Comparison of ENCODE assay signal across 25 cellular contexts in the genomic region with DNA sequence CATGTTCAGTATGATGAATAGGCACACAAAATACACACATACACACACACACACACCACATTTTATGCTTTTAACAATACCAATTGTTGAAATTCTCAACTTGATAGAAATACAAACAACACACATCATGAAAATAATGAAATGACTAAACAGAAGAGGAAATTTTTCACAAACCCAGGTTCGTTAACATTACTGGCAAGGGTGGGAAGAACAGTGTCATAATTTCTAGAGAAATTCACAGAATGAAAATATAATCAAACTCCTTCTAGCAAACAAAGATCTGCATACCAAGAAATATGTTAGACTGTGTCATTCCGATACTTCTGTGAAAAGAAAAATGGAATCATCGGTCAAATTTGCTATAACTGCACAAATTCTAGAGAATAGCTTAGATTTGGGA. TPM values are rescaled to one million over a fixed set of nuclear protein-coding genes. Genes with fewer than 3 reads are reported as not detected.
DNase-seq lines count a peak whose midpoint lies in the region; ATAC-seq, FAIRE-seq and TF ChIP-seq lines count a peak whose summit lies in the region.
"Had no signal": no experiment of that assay in that cellular context is flagged by ENCODE, and none has a peak within 500 bp of the region (broad histone marks: within the 10 kb centered on the region; RNA-seq: fewer than 3 reads in every experiment).

No MANE protein-coding gene starts in this region.

- H3K27ac Mint-ChIP-seq in activated T-cell treated with anti-CD3 and anti-CD28 coated beads, Interleukin-2, amount 50 U/mL, for 72 hours, result peak overlapping the region; percentile 92
- H3K27ac Mint-ChIP-seq in activated naive CD8-positive, alpha-beta T cell treated with anti-CD3 and anti-CD28 coated beads for 36 hours, result peak overlapping the region; percentile 67
- H3K27ac Mint-ChIP-seq: activated naive CD8-positive, alpha-beta T cell treated with anti-CD3 and anti-CD28 coated beads, Interleukin-2, amount 10 ng/mL, durations not matched to agents 7 days and 5 days; mesothelial cell of epicardium; WTC11 had no signal

- H3K27me3 Mint-ChIP-seq in activated T-cell treated with anti-CD3 and anti-CD28 coated beads, Interleukin-2, amount 50 U/mL, for 72 hours (ENCODE audit: low read depth), result no peaks in the 10 kb centered on the region
- H3K27me3 Mint-ChIP-seq in activated naive CD8-positive, alpha-beta T cell treated with anti-CD3 and anti-CD28 coated beads for 36 hours, result no peaks in the 10 kb centered on the region
- H3K27me3 Mint-ChIP-seq: activated naive CD8-positive, alpha-beta T cell treated with anti-CD3 and anti-CD28 coated beads, Interleukin-2, amount 10 ng/mL, durations not matched to agents 7 days and 5 days; naive thymus-derived CD8-positive, alpha-beta T cell had no signal

- ATAC-seq in activated T-cell treated with anti-CD3 and anti-CD28 coated beads, Interleukin-2, amount 50 U/mL, for 72 hours (replicated peaks in 1 of 2), result peak; percentile 73 to 78
- ATAC-seq in HG02610 (IDR thresholded peaks at IDR 0.05; ENCODE audit: unreplicated experiment) (peak; percentile 44), HG02840 (IDR thresholded peaks at IDR 0.05; ENCODE audit: low FRiP score, unreplicated experiment) (no peak)
- ATAC-seq: heart right ventricle; HepG2; naive thymus-derived CD8-positive, alpha-beta T cell; right cardiac atrium; WTC11 had no signal

- no peak for FAIRE-seq in GM12891 (lab: Jason Lieb, UNC)
- FAIRE-seq: HepG2 had no signal

- no peak for DNase-seq in activated T-cell treated with anti-CD3 and anti-CD28 coated beads, Interleukin-2, amount 50 U/mL, for 72 hours
- DNase-seq in activated T-cell treated with anti-CD3 and anti-CD28 coated beads, Interleukin-2, amount 50 U/mL, for 48 hours, result no peak
- no peak for DNase-seq in activated naive CD8-positive, alpha-beta T cell treated with anti-CD3 and anti-CD28 coated beads for 36 hours
- no peak for DNase-seq in mesenteric fat pad (ENCODE audit: low spot score)
- DNase-seq in GM12891 (ENCODE audit: insufficient read length, low spot score), result no peak
- DNase-seq: activated CD8-positive, alpha-beta memory T cell treated with anti-CD3 and anti-CD28 coated beads, Interleukin-2, amount 50 U/mL, for 4 hours; activated naive CD8-positive, alpha-beta T cell treated with anti-CD3 and anti-CD28 coated beads, Interleukin-2, amount 10 ng/mL, durations not matched to agents 7 days and 5 days; effector CD8-positive, alpha-beta T cell; erythroblast; foreskin fibroblast; GM23248; heart right ventricle; naive thymus-derived CD8-positive, alpha-beta T cell; NCI-H1048; NCI-H1930; NCI-H2227 treated with DMSO at 0.1 percent for 48 hours; NCI-H748 treated with DMSO at 0.1 percent for 48 hours; right cardiac atrium; SK-N-SH; T-helper 9 cell had no signal

- no peak for TF ChIP-seq POLR2A in GM12891 (IDR thresholded peaks at IDR 0.05; ENCODE audit: low read depth, low read length)

- H3K36me3 Mint-ChIP-seq in activated T-cell treated with anti-CD3 and anti-CD28 coated beads, Interleukin-2, amount 50 U/mL, for 72 hours (ENCODE audit: insufficient read depth in 2 of 2), result peaks cover 19 to 40% of the 10 kb centered on the region in 2 donors
- H3K36me3 Mint-ChIP-seq in activated naive CD8-positive, alpha-beta T cell treated with anti-CD3 and anti-CD28 coated beads for 36 hours, result peaks cover 43% of the 10 kb centered on the region
- H3K36me3 Mint-ChIP-seq: mesothelial cell of epicardium, WTC11 had no signal

- H3K4me1 Mint-ChIP-seq in activated T-cell treated with anti-CD3 and anti-CD28 coated beads, Interleukin-2, amount 50 U/mL, for 72 hours (ENCODE audit: low read depth), result peaks cover 87% of the 10 kb centered on the region
- peaks cover 36% of the 10 kb centered on the region for H3K4me1 Mint-ChIP-seq in activated naive CD8-positive, alpha-beta T cell treated with anti-CD3 and anti-CD28 coated beads for 36 hours

- peak overlapping the region; percentile 69 to 83 for H3K4me3 Mint-ChIP-seq in activated T-cell treated with anti-CD3 and anti-CD28 coated beads, Interleukin-2, amount 50 U/mL, for 72 hours
- peak overlapping the region; percentile 2 for H3K4me3 Mint-ChIP-seq in activated naive CD8-positive, alpha-beta T cell treated with anti-CD3 and anti-CD28 coated beads for 36 hours
- H3K4me3 Mint-ChIP-seq: activated naive CD8-positive, alpha-beta T cell treated with anti-CD3 and anti-CD28 coated beads, Interleukin-2, amount 10 ng/mL, durations not matched to agents 7 days and 5 days; mesothelial cell of epicardium; naive thymus-derived CD8-positive, alpha-beta T cell; WTC11 had no signal

- H3K9me3 Mint-ChIP-seq in activated T-cell treated with anti-CD3 and anti-CD28 coated beads, Interleukin-2, amount 50 U/mL, for 72 hours, result no peaks in the 10 kb centered on the region
- H3K9me3 Mint-ChIP-seq in activated naive CD8-positive, alpha-beta T cell treated with anti-CD3 and anti-CD28 coated beads for 36 hours, result peaks cover 3% of the 10 kb centered on the region
- H3K9me3 Mint-ChIP-seq: activated naive CD8-positive, alpha-beta T cell treated with anti-CD3 and anti-CD28 coated beads, Interleukin-2, amount 10 ng/mL, durations not matched to agents 7 days and 5 days; mesothelial cell of epicardium; naive thymus-derived CD8-positive, alpha-beta T cell; WTC11 had no signal

TF ChIP-seq in GM12891, 5 proteins besides CTCF, POLR2A, EP300 and RAD21:
- no peak for TF ChIP-seq POLR2AphosphoS5 (IDR thresholded peaks at IDR 0.05; ENCODE audit: low read depth, low read length)
- TF ChIP-seq POU2F2 (IDR thresholded peaks at IDR 0.05; ENCODE audit: low read depth, low read length), result no peak
- no peak for TF ChIP-seq PAX5 (IDR thresholded peaks at IDR 0.05; ENCODE audit: insufficient read depth, low read length, severe bottlenecking)
- no peak for TF ChIP-seq SPI1 (IDR thresholded peaks at IDR 0.05; ENCODE audit: low read depth, low read length)
- no peak for TF ChIP-seq TAF1 (IDR thresholded peaks at IDR 0.05; ENCODE audit: low read depth, low read length)

RNA-seq across cellular contexts. Expression of a gene that starts 41.9 kb away (rescaled TPM):
- total RNA-seq in activated T-cell treated with anti-CD3 and anti-CD28 coated beads, Interleukin-2, amount 50 U/mL, for 72 hours, result 10 to 100 TPM; 44.5 to 47.1 TPM
- 10 to 100 TPM; 14.6 to 17.3 TPM for total RNA-seq in activated naive CD8-positive, alpha-beta T cell treated with anti-CD3 and anti-CD28 coated beads for 36 hours
- total RNA-seq in mesenteric fat pad, result 17.5 TPM
- polyA plus RNA-seq in GM12891 (2012; ENCODE audit: low read depth, missing spikeins), result 13.3 TPM
- total RNA-seq: HepG2 had no signal
- polyA plus RNA-seq: GM23248, HepG2 had no signal
